ENCODE assay signal across 8 cellular contexts in the genomic region with DNA sequence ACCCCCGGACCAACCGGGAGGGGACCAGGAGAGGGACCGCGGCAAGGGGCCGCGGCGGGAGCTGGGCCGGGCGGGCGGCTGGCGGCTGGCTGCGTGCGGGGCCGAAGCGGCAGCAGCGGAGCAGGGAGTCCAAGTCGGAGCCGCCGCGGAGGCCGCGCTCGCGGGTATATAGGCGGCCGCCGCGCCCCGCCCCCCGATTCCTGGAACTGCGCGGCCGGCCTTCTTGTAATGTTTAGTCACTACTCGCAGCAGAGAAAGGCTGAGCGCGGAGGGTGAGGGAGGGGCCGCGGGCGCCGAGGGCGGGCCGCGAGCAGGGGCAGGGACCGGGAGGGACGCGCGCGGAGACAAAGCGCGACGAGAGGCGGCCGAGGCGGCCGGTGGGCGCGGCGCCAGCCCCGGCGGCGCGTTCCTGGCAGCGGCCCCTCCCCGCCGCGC. TPM values are rescaled to one million over a fixed set of nuclear protein-coding genes. Genes with fewer than 3 reads are reported as not detected.
DNase-seq lines count a peak whose midpoint lies in the region; ATAC-seq, FAIRE-seq and TF ChIP-seq lines count a peak whose summit lies in the region.

A gene with protein sequence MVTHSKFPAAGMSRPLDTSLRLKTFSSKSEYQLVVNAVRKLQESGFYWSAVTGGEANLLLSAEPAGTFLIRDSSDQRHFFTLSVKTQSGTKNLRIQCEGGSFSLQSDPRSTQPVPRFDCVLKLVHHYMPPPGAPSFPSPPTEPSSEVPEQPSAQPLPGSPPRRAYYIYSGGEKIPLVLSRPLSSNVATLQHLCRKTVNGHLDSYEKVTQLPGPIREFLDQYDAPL (minus strand): TSS at position 142 of the 435 bp plus-strand sequence. CDS start 982 bp downstream, outside the sequence.

- peak; percentile 59; the same call in 1 of the 2 replicates for TF ChIP-seq POLR2A in GM12891 (IDR thresholded peaks at IDR 0.05; ENCODE audit: low read depth, low read length)

- peak; percentile 72 for DNase-seq in GM12891 (ENCODE audit: insufficient read length, low spot score)
- peak; percentile 73 for DNase-seq in NCI-H345 treated with DMSO at 0.1 percent for 48 hours (lab: John Stamatoyannopoulos, UW; ENCODE audit: unreplicated experiment)
- peak; percentile 98 for DNase-seq in activated CD4-positive, CD25-positive, alpha-beta regulatory T cell treated with anti-CD3 and anti-CD28 coated beads, Interleukin-2, amount 50 U/mL, for 72 hours
- DNase-seq in central memory CD4-positive, alpha-beta T cell = peak; percentile 97
- peak; percentile 100 for DNase-seq in islet precursor cell
- peak; percentile 94 for DNase-seq in stimulated activated CD4-positive, alpha-beta T cell treated with anti-CD3 and anti-CD28 coated beads, Interleukin-12 subunit alpha, Interleukin-12 subunit beta, amount 100 ng/mL, for 24 hours (ENCODE audit: low read depth in 2 of 2)

- ATAC-seq in HG03095 (IDR thresholded peaks at IDR 0.05; ENCODE audit: unreplicated experiment) (peak; percentile 37), GM19324 (IDR thresholded peaks at IDR 0.05; ENCODE audit: low FRiP score, unreplicated experiment) (no peak)

- FAIRE-seq in GM12891 (lab: Jason Lieb, UNC) = peak; percentile 81

TF ChIP-seq in GM12891, 5 proteins besides CTCF, POLR2A, EP300 and RAD21:
- TF ChIP-seq TAF1 (IDR thresholded peaks at IDR 0.05; ENCODE audit: low read depth, low read length) (0 out of 2 replicates have a peak, but pooled peaks have one; percentile 59), POLR2AphosphoS5 (IDR thresholded peaks at IDR 0.05; ENCODE audit: low read depth, low read length) (no peak)

RNA-seq across cellular contexts. Expression of the gene that starts here (rescaled TPM):
- polyA plus RNA-seq in GM12891 (2012; ENCODE audit: low read depth, missing spikeins) = 2.0 TPM
